16 cellular contexts compared by ENCODE assay signal in genomic region chr11:85307381-85307780, GRCh38.
"Had no signal": no experiment of that assay in that cellular context is flagged by ENCODE, and none has a peak within 500 bp of the region (broad histone marks: within the 10 kb centered on the region; RNA-seq: fewer than 3 reads in every experiment).

No MANE protein-coding gene starts in this region.

- H3K36me3 ChIP-seq: esophagus squamous epithelium, tibial artery had no signal

- H2AFZ ChIP-seq: parathyroid adenoma had no signal

- H3K9me3 ChIP-seq: esophagus squamous epithelium, tibial artery had no signal

- H3K27ac ChIP-seq: esophagus squamous epithelium, parathyroid adenoma, tibial artery had no signal

- H3K79me2 ChIP-seq: parathyroid adenoma had no signal

- ATAC-seq: activated CD8-positive, alpha-beta T cell treated with anti-CD3 and anti-CD28 coated beads for 36 hours; left ventricle myocardium superior; naive thymus-derived CD8-positive, alpha-beta T cell; stimulated activated memory B cell treated with anti-CD40 and anti-IgM and Interleukin-4, amounts not matched to agents 10 μg/mL and 1 μg/mL and 100 μg/mL, for 72 hours had no signal

- H3K4me1 ChIP-seq: esophagus squamous epithelium, parathyroid adenoma had no signal

- H3K4me3 ChIP-seq: esophagus squamous epithelium, tibial artery had no signal

- DNase-seq: activated B cell treated with CpG ODN at 0.5 μM for 24 hours; activated CD4-positive, alpha-beta T cell treated with anti-CD3 and anti-CD28 coated beads for 48 hours; activated CD8-positive, alpha-beta memory T cell treated with anti-CD3 and anti-CD28 coated beads, Interleukin-2, amount 50 U/mL, for 4 hours; activated CD8-positive, alpha-beta T cell treated with anti-CD3 and anti-CD28 coated beads for 36 hours; activated gamma-delta T cell; activated T-cell treated with anti-CD3 and anti-CD28 coated beads, Interleukin-2, amount 50 U/mL, for 48 hours; amniotic stem cell; cortex of kidney; effector CD4-positive, alpha-beta T cell; esophagus squamous epithelium; foreskin melanocyte; left ventricle myocardium superior; naive thymus-derived CD8-positive, alpha-beta T cell; tibial artery had no signal

- H3K9ac ChIP-seq: parathyroid adenoma had no signal

- H3K27me3 ChIP-seq: esophagus squamous epithelium, tibial artery had no signal
